In genomic region chr4:122812823-122813222, GRCh38 we compare ENCODE assay signal across 1 cellular context. TPM values are rescaled to one million over a fixed set of nuclear protein-coding genes. Genes with fewer than 3 reads are reported as not detected.
"Had no signal": no experiment of that assay in that cellular context is flagged by ENCODE, and none has a peak within 500 bp of the region (broad histone marks: within the 10 kb centered on the region; RNA-seq: fewer than 3 reads in every experiment).

No MANE protein-coding gene starts in this region.

RNA-seq across cellular contexts. Expression of gene FGF2, which starts 13.8 kb away (rescaled TPM):
- total RNA-seq: activated naive CD8-positive, alpha-beta T cell treated with anti-CD3 and anti-CD28 coated beads, Interleukin-2, amount 10 ng/mL, durations not matched to agents 7 days and 5 days had no signal
